Comparison of ENCODE assay signal across 17 cellular contexts in the genomic region with DNA sequence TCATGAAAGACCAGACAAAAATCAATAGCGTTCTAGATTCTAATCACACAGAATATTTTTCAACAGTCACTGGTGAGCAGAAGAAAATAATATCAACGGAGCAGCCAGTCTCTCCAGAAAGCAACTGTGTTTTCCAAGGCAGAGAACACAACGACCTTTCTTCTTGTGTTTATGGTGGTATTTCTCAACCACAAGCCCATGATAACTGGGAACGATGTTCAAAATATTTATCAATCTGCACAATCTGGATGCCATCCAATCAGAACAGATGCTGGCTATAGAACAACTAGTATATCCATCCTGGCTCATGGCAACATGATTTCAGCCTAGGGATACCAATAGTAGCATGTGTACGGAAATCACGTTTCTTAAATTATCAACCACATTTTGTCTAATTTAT.
DNase-seq lines count a peak whose midpoint lies in the region; ATAC-seq and TF ChIP-seq lines count a peak whose summit lies in the region.
"Had no signal": no experiment of that assay in that cellular context is flagged by ENCODE, and none has a peak within 500 bp of the region (broad histone marks: within the 10 kb centered on the region; RNA-seq: fewer than 3 reads in every experiment).

No MANE protein-coding gene starts in this region.

- H2AK9ac ChIP-seq in IMR-90 (replicated peaks; ENCODE audit: low read depth, low read length, poor library complexity): no peak overlapping the region

- no peak for TF ChIP-seq CTCF in IMR-90 (conservative IDR thresholded peaks at IDR 0.05; ENCODE audit: low read depth, low read length)
- no peak for TF ChIP-seq CTCF in OCI-LY3 (IDR thresholded peaks at IDR 0.05; ENCODE audit: low read depth, low read length)
- no peak for TF ChIP-seq CTCF in fibroblast of mammary gland (conservative IDR thresholded peaks at IDR 0.05; ENCODE audit: control insufficient read depth, insufficient read depth, low read depth, low read length)
- no peak for TF ChIP-seq CTCF in gastrocnemius medialis (IDR thresholded peaks at IDR 0.05 in 4 of 5, conservative IDR thresholded peaks at IDR 0.05 in 1 of 5)
- TF ChIP-seq CTCF in ovary (IDR thresholded peaks at IDR 0.05): no peak

- DNase-seq in IMR-90: peak; percentile 76
- DNase-seq in fibroblast of mammary gland (ENCODE audit: low read depth): peak; percentile 73
- DNase-seq in gastrocnemius medialis: no peak
- DNase-seq in ovary: no peak
- DNase-seq in NCI-H2171 treated with DMSO at 0.1 percent for 48 hours (lab: John Stamatoyannopoulos, UW): no peak
- no peak for DNase-seq in globus pallidus (ENCODE audit: low spot score)
- DNase-seq: CD8-positive, alpha-beta T cell; MG63; NCI-H1105; NCI-H1930; NCI-H2171; NCI-H510A; RPMI8226 had no signal

- no peak overlapping the region for H3K27ac ChIP-seq in IMR-90 (ENCODE audit: insufficient read depth, low read length)
- peak overlapping the region; percentile 91 for H3K27ac ChIP-seq in OCI-LY3 (ENCODE audit: low read length)
- H3K27ac ChIP-seq in gastrocnemius medialis: peak overlapping the region; percentile 29 to 48 (median 38)
- H3K27ac ChIP-seq in ovary: no peak overlapping the region
- H3K27ac ChIP-seq: KMS-11, SJSA1 had no signal

- H3K4me2 ChIP-seq in IMR-90 (ENCODE audit: low read depth, low read length): 0 out of 2 replicates have a peak overlapping the region, but pooled peaks have one; percentile 12
- peak overlapping the region; percentile 64 for H3K4me2 ChIP-seq in OCI-LY3 (ENCODE audit: low read length)
- H3K4me2 ChIP-seq: GM23338, KMS-11 had no signal

- H3K4me3 ChIP-seq in IMR-90 (ENCODE audit: insufficient read depth, low read depth, low read length) (no peak overlapping the region), OCI-LY3 (ENCODE audit: low read length) (0 out of 2 replicates have a peak overlapping the region, but pooled peaks have one; percentile 15), fibroblast of mammary gland (ENCODE audit: control insufficient read depth, low read depth, low read length) (no peak overlapping the region), gastrocnemius medialis (no peak overlapping the region), ovary (no peak overlapping the region)
- H3K4me3 ChIP-seq: GM23338, MG63, SJSA1 had no signal

- H4K20me1 ChIP-seq in IMR-90 (ENCODE audit: insufficient read depth, low read length) (no peaks in the 10 kb centered on the region), OCI-LY3 (ENCODE audit: insufficient read depth, low read length) (no peaks in the 10 kb centered on the region)

- H3K9me3 ChIP-seq in IMR-90 (ENCODE audit: control insufficient read depth, insufficient read depth, low read length) (no peaks in the 10 kb centered on the region), OCI-LY3 (ENCODE audit: insufficient read depth, low read length) (peaks cover 5% of the 10 kb centered on the region), gastrocnemius medialis (no peaks in the 10 kb centered on the region), ovary (no peaks in the 10 kb centered on the region)
- H3K9me3 ChIP-seq: SJSA1 had no signal

- H3K36me3 ChIP-seq in IMR-90 (ENCODE audit: control insufficient read depth, insufficient read depth, low read length) (no peaks in the 10 kb centered on the region), OCI-LY3 (replicated peaks; ENCODE audit: low read depth, low read length) (peaks cover 7% of the 10 kb centered on the region), gastrocnemius medialis (no peaks in the 10 kb centered on the region), ovary (no peaks in the 10 kb centered on the region)
- H3K36me3 ChIP-seq: MG63, SJSA1 had no signal

- in situ Hi-C loops in IMR-90 (cut with MboI; ENCODE audit: low sequenced_read_pairs): no loop called here
- in situ Hi-C loops in gastrocnemius medialis (cut with MboI; ENCODE audit: low sequenced_read_pairs in 4 of 4): no loop called here

- peaks cover 23% of the 10 kb centered on the region for H3K4me1 ChIP-seq in IMR-90 (ENCODE audit: control insufficient read depth, insufficient read depth, low read length)
- H3K4me1 ChIP-seq in OCI-LY3 (ENCODE audit: low read length): peaks cover 39% of the 10 kb centered on the region
- H3K4me1 ChIP-seq in gastrocnemius medialis: peaks cover 54 to 62% of the 10 kb centered on the region in 2 donors
- peaks cover 20% of the 10 kb centered on the region for H3K4me1 ChIP-seq in ovary (ENCODE audit: insufficient read depth)

- peak overlapping the region; percentile 88; the same call in 1 of the 2 replicates for H2BK120ac ChIP-seq in IMR-90 (ENCODE audit: low read depth, low read length)

- dilution Hi-C loops in IMR-90 (cut with HindIII; ENCODE audit: low sequenced_read_pairs, unreplicated experiment): no loop called here

- no peak for TF ChIP-seq EP300 in ovary (IDR thresholded peaks at IDR 0.05)

- peak overlapping the region; percentile 3; the same call in 1 of the 2 replicates for H3K18ac ChIP-seq in IMR-90 (ENCODE audit: low read depth, low read length)

- ATAC-seq in IMR-90 (ENCODE audit: low read depth): 0 out of 2 replicates have a peak, but pooled peaks have one; percentile 22
- ATAC-seq in gastrocnemius medialis: peak in 1 of 2 donors; percentile 53
- ATAC-seq: CD8-positive, alpha-beta T cell; GM23338 had no signal

- BruUV-seq in IMR-90 (replicated peaks; lab: Mats Ljungman, UMichigan): no TSS peak

- POLR2A ChIA-PET in IMR-90 (lab: Charles Lee; ENCODE audit: unreplicated experiment): no interaction called here

- no peak overlapping the region for H2BK5ac ChIP-seq in IMR-90 (ENCODE audit: low read depth, low read length, poor library complexity, severe bottlenecking)

- H3K14ac ChIP-seq in IMR-90 (replicated peaks; ENCODE audit: low read depth, low read length): 0 out of 2 replicates have a peak overlapping the region, but pooled peaks have one; percentile 1

- H3K4ac ChIP-seq in IMR-90 (ENCODE audit: low read depth, low read length): peak overlapping the region; percentile 21; the same call in 1 of the 2 replicates

- no peak overlapping the region; the same call in 1 of the 2 replicates for H3K23ac ChIP-seq in IMR-90 (ENCODE audit: low read depth, low read length)

- H2BK15ac ChIP-seq in IMR-90 (ENCODE audit: low read depth, low read length): peak overlapping the region; percentile 36; the same call in 2 of the 3 replicates

- no peaks in the 10 kb centered on the region for H3K27me3 ChIP-seq in IMR-90 (ENCODE audit: control insufficient read depth, insufficient read depth, low read length)
- H3K27me3 ChIP-seq in OCI-LY3 (ENCODE audit: low read depth, low read length): no peaks in the 10 kb centered on the region
- H3K27me3 ChIP-seq in gastrocnemius medialis: no peaks in the 10 kb centered on the region
- H3K27me3 ChIP-seq in ovary: no peaks in the 10 kb centered on the region
- H3K27me3 ChIP-seq: MG63, SJSA1 had no signal

- peaks cover 0 to 3% of the 10 kb centered on the region in 2 experiments; a peak in 2 of 4 replicates for H3K79me1 ChIP-seq in IMR-90 (ENCODE audit: low read depth in 1 of 2, low read length in 2 of 2)

- peak overlapping the region; percentile 90 for H2BK20ac ChIP-seq in IMR-90 (ENCODE audit: low read depth, low read length)

- no peak for TF ChIP-seq POLR2A in IMR-90 (IDR thresholded peaks at IDR 0.05; ENCODE audit: low read depth, low read length)
- no peak for TF ChIP-seq POLR2A in gastrocnemius medialis (IDR thresholded peaks at IDR 0.05)
- TF ChIP-seq POLR2A in ovary (IDR thresholded peaks at IDR 0.05): no peak

- H4K5ac ChIP-seq in IMR-90 (ENCODE audit: low read depth, low read length): no peak overlapping the region

- no peak overlapping the region for H4K91ac ChIP-seq in IMR-90 (ENCODE audit: insufficient read depth, low read depth, low read length)

- no peak overlapping the region for H2AFZ ChIP-seq in IMR-90 (replicated peaks; ENCODE audit: low read length, poor library complexity)
- no peak overlapping the region for H2AFZ ChIP-seq in OCI-LY3 (ENCODE audit: low read depth, low read length)
- H2AFZ ChIP-seq: GM23338 had no signal

- peaks cover 15% of the 10 kb centered on the region for H3K9me1 ChIP-seq in IMR-90 (ENCODE audit: insufficient read depth, low read length)

- 17% methylated on average over 1 of the region's 6 CpGs; no CpG with 5 or more reads in 1 of the 2 experiments for WGBS in IMR-90 (ENCODE audit: extremely low coverage in 2 of 2, insufficient read length in 1 of 2), 2 experiments
- 16 to 34% (median 21%) methylated on average over 6 of the region's 6 CpGs for WGBS in ovary, 3 donors

- CTCF ChIA-PET in IMR-90 (lab: Yijun Ruan, JAX): no interaction called here

- no peaks in the 10 kb centered on the region for H3K79me2 ChIP-seq in OCI-LY3 (ENCODE audit: low read length)

- H2AK5ac ChIP-seq in IMR-90 (ENCODE audit: low read depth, low read length): no peak overlapping the region; the same call in 1 of the 2 replicates

- H3K56ac ChIP-seq in IMR-90 (ENCODE audit: extremely low read depth, insufficient read depth, low read length): no peak overlapping the region

- TF ChIP-seq RAD21 in IMR-90 (IDR thresholded peaks at IDR 0.05; ENCODE audit: low read length): no peak

- no peak overlapping the region for H3K9ac ChIP-seq in IMR-90 (ENCODE audit: low read depth, low read length)
- H3K9ac ChIP-seq in OCI-LY3 (ENCODE audit: low read length): peak overlapping the region; percentile 59; the same call in 1 of the 2 replicates
- H3K9ac ChIP-seq: KMS-11 had no signal

- H4K8ac ChIP-seq in IMR-90 (ENCODE audit: low read depth in 2 of 2, low read length in 2 of 2): no peak overlapping the region

- intact Hi-C loops in IMR-90 (cut with micrococcal nuclease): no loop called here
- intact Hi-C loops in gastrocnemius medialis (cut with DNase I; ENCODE audit: low total_unique reads): no loop called here
- intact Hi-C loops in ovary (cut with DNase I): no loop called here

TF ChIP-seq in IMR-90, 13 proteins besides CTCF, POLR2A, EP300 and RAD21:
- no peak for TF ChIP-seq CEBPB (IDR thresholded peaks at IDR 0.05; ENCODE audit: low read depth, low read length)
- TF ChIP-seq NFE2L2 (IDR thresholded peaks at IDR 0.05; ENCODE audit: low read depth, low read length): no peak
- no peak for TF ChIP-seq RFX5 (IDR thresholded peaks at IDR 0.05; ENCODE audit: low read depth, low read length)
- TF ChIP-seq MAFK (IDR thresholded peaks at IDR 0.05; ENCODE audit: low read depth, low read length): no peak
- TF ChIP-seq SMC3 (IDR thresholded peaks at IDR 0.05; ENCODE audit: low read depth, low read length): no peak
- TF ChIP-seq MXI1 (IDR thresholded peaks at IDR 0.05; ENCODE audit: borderline replicate concordance, low read depth, low read length): no peak
- no peak for TF ChIP-seq RCOR1 (IDR thresholded peaks at IDR 0.05; ENCODE audit: insufficient replicate concordance, low read length)
- TF ChIP-seq FOS (IDR thresholded peaks at IDR 0.05; ENCODE audit: low read depth, low read length): no peak
- TF ChIP-seq BHLHE40 (IDR thresholded peaks at IDR 0.05; ENCODE audit: low read depth, low read length): no peak

Comparison
In these comparisons a context has a peak if more than half of its experiments do, and no peak if none do; other contexts are left out.
1. DNase-seq: peak in IMR-90 (single experiment) and fibroblast of mammary gland (single experiment); none in gastrocnemius medialis (0 of 2), ovary (0 of 5), NCI-H2171 treated with DMSO at 0.1 percent for 48 hours (single experiment) and globus pallidus (single experiment).
2. H3K27ac ChIP-seq: peak in OCI-LY3 (single experiment) and gastrocnemius medialis (4 of 4); none in IMR-90 (single experiment) and ovary (0 of 2).